ENCODE assay signal across 8 cellular contexts in genomic region chrX:153926594-153926862, GRCh38. TPM values are rescaled to one million over a fixed set of nuclear protein-coding genes. Genes with fewer than 3 reads are reported as not detected.
DNase-seq lines count a peak whose midpoint lies in the region; ATAC-seq and TF ChIP-seq lines count a peak whose summit lies in the region.

No MANE protein-coding gene starts in this region.

- DNase-seq in NOMO-1 (lab: John Stamatoyannopoulos, UW; ENCODE audit: unreplicated experiment in 2 of 2) (peak; percentile 62 to 72), prostate gland (ENCODE audit: low spot score) (no peak), NCI-H226 (no peak), DMS114 treated with DMSO at 0.1 percent for 48 hours (lab: John Stamatoyannopoulos, UW; ENCODE audit: unreplicated experiment) (no peak), NCI-H2196 (lab: John Stamatoyannopoulos, UW; ENCODE audit: unreplicated experiment) (no peak)

- H3K27me3 ChIP-seq in esophagus (ENCODE audit: control insufficient read depth in 1 of 2, insufficient read depth in 2 of 2, low read length in 2 of 2) (no peaks in the 10 kb centered on the region), prostate gland (replicated peaks; ENCODE audit: insufficient read depth) (no peaks in the 10 kb centered on the region)

- 25 to 27% methylated on average over 3 to 4 of the region's 4 CpGs for WGBS in esophagus, 2 donors
- WGBS in prostate gland, result 20% methylated on average over 2 of the region's 4 CpGs

- H3K36me3 ChIP-seq in esophagus (ENCODE audit: control insufficient read depth in 2 of 2, insufficient read depth in 2 of 2, low read length in 1 of 2) (peaks cover 0 to 16% of the 10 kb centered on the region in 2 donors), prostate gland (no peaks in the 10 kb centered on the region)

- H3K4me3 ChIP-seq in esophagus (ENCODE audit: low read depth in 1 of 2, low read length in 2 of 2), result peak overlapping the region; percentile 20 to 34
- no peak overlapping the region for H3K4me3 ChIP-seq in prostate gland

- no peak for TF ChIP-seq CTCF in prostate gland (IDR thresholded peaks at IDR 0.05)

- ATAC-seq in HG02642 (IDR thresholded peaks at IDR 0.05; ENCODE audit: poor library complexity, unreplicated experiment), result no peak

- peak; percentile 53 for TF ChIP-seq POLR2A in GM15510 (IDR thresholded peaks at IDR 0.05; ENCODE audit: borderline replicate concordance, extremely low read depth, insufficient read length)
- no peak for TF ChIP-seq POLR2A in prostate gland (IDR thresholded peaks at IDR 0.05)

- no peaks in the 10 kb centered on the region for H3K9me3 ChIP-seq in esophagus (ENCODE audit: control insufficient read depth in 2 of 2, insufficient read depth in 1 of 2, low read depth in 1 of 2, low read length in 1 of 2)
- H3K9me3 ChIP-seq in prostate gland, result no peaks in the 10 kb centered on the region

- intact Hi-C loops in prostate gland (cut with DNase I), result no loop called here

- peaks cover 0 to 13% of the 10 kb centered on the region in 2 donors for H3K4me1 ChIP-seq in esophagus (ENCODE audit: control insufficient read depth in 2 of 2, insufficient read depth in 2 of 2, low read length in 1 of 2)
- no peaks in the 10 kb centered on the region for H3K4me1 ChIP-seq in prostate gland (replicated peaks)

- H3K27ac ChIP-seq in esophagus (ENCODE audit: low read depth in 2 of 2, low read length in 1 of 2) (peak overlapping the region; percentile 99), prostate gland (peak overlapping the region; percentile 33 to 88)

RNA-seq across cellular contexts. Expression of gene ARHGAP4, which starts 0.5 kb away (rescaled TPM):
- polyA plus RNA-seq in esophagus, result 10 to 100 TPM; 10.6 to 23.4 TPM
- total RNA-seq in prostate gland, result 10 to 100 TPM; 11.9 to 41.1 TPM

RNA-seq across cellular contexts. Expression of gene NAA10, which starts 8.3 kb away (rescaled TPM):
- polyA plus RNA-seq in esophagus, result 100 to 1,000 TPM in 1 of 2 donors, 10 to 100 TPM in 1; 86.6 to 104 TPM
- total RNA-seq in prostate gland, result 10 to 100 TPM; 47.5 to 64.9 TPM

RNA-seq across cellular contexts. Expression of gene RENBP, which starts 17.9 kb away (rescaled TPM):
- 1 to 10 TPM; 1.4 to 1.6 TPM for polyA plus RNA-seq in esophagus
- 1 to 10 TPM; 2.4 to 4.4 TPM for total RNA-seq in prostate gland

RNA-seq across cellular contexts. Expression of gene AVPR2, which starts 22.1 kb away (rescaled TPM):
- under 1 TPM; 0.45 to 0.68 TPM for polyA plus RNA-seq in esophagus
- 1 to 10 TPM in 1 of 2 donors, under 1 TPM in 1; 0.41 to 2.5 TPM for total RNA-seq in prostate gland

RNA-seq across cellular contexts. Expression of gene L1CAM, which starts 40.6 kb away (rescaled TPM):
- 1 to 10 TPM in 1 of 2 donors, under 1 TPM in 1; 0.88 to 1.4 TPM for polyA plus RNA-seq in esophagus
- total RNA-seq in prostate gland, result 10 to 100 TPM in 1 of 2 donors, under 1 TPM in 1; 0.73 to 18.0 TPM

Comparison
In these comparisons a context has a peak if more than half of its experiments do, and no peak if none do; other contexts are left out.
1. DNase-seq: peak in NOMO-1 (2 of 2); none in prostate gland (single experiment), NCI-H226 (single experiment), DMS114 treated with DMSO at 0.1 percent for 48 hours (single experiment) and NCI-H2196 (single experiment).
2. H3K4me3 ChIP-seq: peak in esophagus (2 of 2); none in prostate gland (0 of 2).